In the genomic region with DNA sequence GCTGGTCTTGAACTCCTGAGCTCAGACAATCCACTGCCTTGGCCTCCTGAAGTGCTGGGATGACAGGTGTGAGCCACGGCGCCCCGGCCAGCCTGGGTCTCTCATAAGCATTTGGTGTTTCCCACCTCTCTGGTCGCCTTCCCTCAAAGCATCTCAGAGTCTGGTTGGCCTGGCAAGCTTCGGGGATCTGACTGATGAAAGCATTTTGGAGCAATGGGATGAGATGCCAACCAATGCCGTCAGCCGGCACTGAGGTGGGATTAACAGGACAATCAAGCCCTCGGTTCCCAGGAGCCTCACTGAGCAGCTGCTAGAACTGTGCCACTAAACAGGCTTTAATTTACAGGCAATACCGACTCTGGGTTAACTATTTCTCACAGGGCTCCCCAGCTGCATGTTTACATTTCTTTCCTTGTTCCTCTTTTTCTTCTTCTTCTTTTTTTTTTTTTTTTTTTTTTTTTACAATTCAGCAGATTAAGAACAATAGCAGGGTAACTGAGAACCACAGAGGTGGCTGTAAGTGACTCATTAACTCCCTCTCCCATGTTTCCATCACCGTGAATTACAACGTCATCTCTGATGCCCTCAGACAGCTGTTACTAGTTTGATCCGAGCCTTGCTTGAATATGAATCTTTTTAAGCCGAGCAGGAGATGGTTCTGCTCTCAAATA, we compare ENCODE assay signal across 12 cellular contexts. TPM values are rescaled to one million over a fixed set of nuclear protein-coding genes. Genes with fewer than 3 reads are reported as not detected.
A peak's percentile ranks its signal among the peaks of the same experiment; 100 is the strongest.
DNase-seq lines count a peak whose midpoint lies in the region; ATAC-seq and TF ChIP-seq lines count a peak whose summit lies in the region.
"Had no signal": no experiment of that assay in that cellular context is flagged by ENCODE, and none has a peak within 500 bp of the region (broad histone marks: within the 10 kb centered on the region; RNA-seq: fewer than 3 reads in every experiment).

No MANE protein-coding gene starts in this region.

- no peaks in the 10 kb centered on the region for H3K27me3 ChIP-seq in BLaER1 treated with 17β-estradiol and CSF1 and Interleukin-3, amounts not matched to agents 10 nM and 100 nM

- H3K9me3 Mint-ChIP-seq in progenitor cell of endocrine pancreas (ENCODE audit: low read depth) = no peaks in the 10 kb centered on the region
- H3K9me3 Mint-ChIP-seq: CD4-positive, CD25-positive, alpha-beta regulatory T cell had no signal

- intact Hi-C loops in lower leg skin (cut with DNase I; ENCODE audit: low total_unique reads) = no loop called here

- H3K36me3 Mint-ChIP-seq in progenitor cell of endocrine pancreas (ENCODE audit: insufficient read depth) = peaks cover 5% of the 10 kb centered on the region

- peaks cover 0 to 9% (median 0%) of the 10 kb centered on the region in 11 experiments; a peak in 6 of 22 replicates for H3K9me3 ChIP-seq in BLaER1 treated with 17β-estradiol and CSF1 and Interleukin-3, amounts not matched to agents 10 nM and 100 nM (replicated peaks in 1 of 11)

- H3K27ac ChIP-seq in BLaER1 treated with 17β-estradiol and CSF1 and Interleukin-3, amounts not matched to agents 10 nM and 100 nM = peak overlapping the region; percentile 75 to 88 (median 81)
- H3K27ac ChIP-seq: epithelial cell of prostate, SK-N-MC had no signal

- peak overlapping the region; percentile 79 to 99 (median 92) for H3K4me2 ChIP-seq in BLaER1 treated with 17β-estradiol and CSF1 and Interleukin-3, amounts not matched to agents 10 nM and 100 nM

- no peak for TF ChIP-seq POLR2A in lower leg skin (IDR thresholded peaks at IDR 0.05)

- H3K27ac Mint-ChIP-seq in progenitor cell of endocrine pancreas = no peak overlapping the region

- TF ChIP-seq CTCF in lower leg skin (IDR thresholded peaks at IDR 0.05) = no peak
- TF ChIP-seq CTCF in progenitor cell of endocrine pancreas (IDR thresholded peaks at IDR 0.05; ENCODE audit: unreplicated experiment) = no peak

- peaks cover 20 to 90% (median 57%) of the 10 kb centered on the region in 11 experiments; a peak in 21 of 22 replicates for H4K20me1 ChIP-seq in BLaER1 treated with 17β-estradiol and CSF1 and Interleukin-3, amounts not matched to agents 10 nM and 100 nM

- ATAC-seq in GM19397 (IDR thresholded peaks at IDR 0.05; ENCODE audit: unreplicated experiment) = peak; percentile 54
- peak; percentile 61 for ATAC-seq in HG03342 (IDR thresholded peaks at IDR 0.05; ENCODE audit: unreplicated experiment)

- H3K9ac ChIP-seq in BLaER1 treated with 17β-estradiol and CSF1 and Interleukin-3, amounts not matched to agents 10 nM and 100 nM = peak overlapping the region; percentile 60 to 81 (median 72)

- H3K4me1 ChIP-seq in BLaER1 treated with 17β-estradiol and CSF1 and Interleukin-3, amounts not matched to agents 10 nM and 100 nM = peaks cover 68 to 88% (median 82%) of the 10 kb centered on the region in 10 experiments

- peak; percentile 34 for DNase-seq in UCSD-AML1 (lab: John Stamatoyannopoulos, UW; ENCODE audit: unreplicated experiment)
- DNase-seq in lower leg skin (ENCODE audit: low spot score in 2 of 2) = no peak
- no peak for DNase-seq in progenitor cell of endocrine pancreas (ENCODE audit: low spot score, unreplicated experiment)
- no peak for DNase-seq in activated T-cell treated with anti-CD3 and anti-CD28 coated beads for 4 hours
- DNase-seq in DMS114 treated with DMSO at 0.1 percent for 48 hours (lab: John Stamatoyannopoulos, UW; ENCODE audit: unreplicated experiment) = no peak
- DNase-seq: CD4-positive, CD25-positive, alpha-beta regulatory T cell; stimulated activated CD4-positive, alpha-beta T cell treated with anti-CD3 and anti-CD28 coated beads, Interleukin-1b, Interleukin-23, amount 100 ng/mL, for 48 hours had no signal

- H3K36me3 ChIP-seq in BLaER1 treated with 17β-estradiol and CSF1 and Interleukin-3, amounts not matched to agents 10 nM and 100 nM = peaks cover 7 to 36% (median 20%) of the 10 kb centered on the region in 11 experiments; a peak in 19 of 22 replicates

- 84 to 85% methylated on average over 13 of the region's 13 CpGs for WGBS in lower leg skin, 2 donors

- H3K4me3 Mint-ChIP-seq in progenitor cell of endocrine pancreas (ENCODE audit: low read depth) = no peak overlapping the region

- peak overlapping the region in 6 of 10 experiments; percentile 10 to 36 (median 24); a peak in 5 of 20 replicates for H3K4me3 ChIP-seq in BLaER1 treated with 17β-estradiol and CSF1 and Interleukin-3, amounts not matched to agents 10 nM and 100 nM
- H3K4me3 ChIP-seq in lower leg skin (ENCODE audit: low read depth, poor library complexity, severe bottlenecking) = no peak overlapping the region
- H3K4me3 ChIP-seq: SK-N-MC had no signal

- H3K27me3 Mint-ChIP-seq in progenitor cell of endocrine pancreas = peaks cover 6% of the 10 kb centered on the region
- H3K27me3 Mint-ChIP-seq: CD4-positive, CD25-positive, alpha-beta regulatory T cell had no signal

- H3K4me1 Mint-ChIP-seq in progenitor cell of endocrine pancreas (ENCODE audit: low read depth) = peaks cover 5% of the 10 kb centered on the region

RNA-seq across cellular contexts. Expression of a gene that starts 38.0 kb away (rescaled TPM):
- total RNA-seq in lower leg skin = 10 to 100 TPM; 11.5 to 19.7 (median 17.8) TPM
- total RNA-seq in progenitor cell of endocrine pancreas = 252 and 273 TPM in 2 replicates

Comparison
In these comparisons a context has a peak if more than half of its experiments do, and no peak if none do; other contexts are left out.
1. RNA of a gene that starts 38.0 kb away (total RNA-seq): 252 to 273 TPM in progenitor cell of endocrine pancreas; 11.5 to 19.7 TPM in lower leg skin; every median in the first group is over 10 times any median in the second.